16 cellular contexts compared by ENCODE assay signal in the genomic region with DNA sequence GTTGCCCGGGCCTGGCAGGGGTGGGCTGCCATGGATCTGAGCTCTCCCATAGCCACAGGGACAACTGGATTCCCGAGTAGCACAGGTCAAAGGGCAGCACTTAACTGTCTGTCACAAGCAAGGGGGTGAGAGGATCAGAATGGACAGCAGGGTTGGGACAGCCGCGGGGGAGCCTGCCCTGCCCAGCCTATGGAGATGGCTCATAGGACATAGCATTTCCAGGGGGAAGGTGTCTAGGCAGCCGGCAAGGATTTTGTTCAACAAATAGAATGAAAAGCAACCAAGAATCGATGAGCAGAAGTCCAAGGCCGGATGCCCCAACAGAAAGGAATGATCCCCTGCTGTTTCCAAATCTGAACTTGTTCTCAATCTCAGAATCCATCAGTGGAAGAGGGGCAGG.
A peak's percentile ranks its signal among the peaks of the same experiment; 100 is the strongest.
DNase-seq lines count a peak whose midpoint lies in the region; ATAC-seq and TF ChIP-seq lines count a peak whose summit lies in the region.
"Had no signal": no experiment of that assay in that cellular context is flagged by ENCODE, and none has a peak within 500 bp of the region (broad histone marks: within the 10 kb centered on the region; RNA-seq: fewer than 3 reads in every experiment).

No MANE protein-coding gene starts in this region.

- H3K27ac ChIP-seq in osteoblast (ENCODE audit: low read depth, low read length) = no peak overlapping the region
- H3K27ac ChIP-seq in spleen = no peak overlapping the region
- H3K27ac ChIP-seq in naive thymus-derived CD4-positive, alpha-beta T cell (ENCODE audit: low read depth, low read length) = no peak overlapping the region
- H3K27ac ChIP-seq: BLaER1 treated with 17β-estradiol and CSF1 and Interleukin-3, amounts not matched to agents 10 nM and 100 nM had no signal

- CTCF ChIA-PET in HEK293T (lab: Yijun Ruan, JAX) = no interaction called here
- CTCF ChIA-PET in naive thymus-derived CD4-positive, alpha-beta T cell (lab: Charles Lee) = no interaction called here

- H3K27me3 Mint-ChIP-seq in activated naive CD8-positive, alpha-beta T cell treated with anti-CD3 and anti-CD28 coated beads, Interleukin-2, amount 10 ng/mL, durations not matched to agents 7 days and 5 days = peaks cover 24% of the 10 kb centered on the region
- peaks cover 16% of the 10 kb centered on the region for H3K27me3 Mint-ChIP-seq in activated naive CD8-positive, alpha-beta T cell treated with anti-CD3 and anti-CD28 coated beads, Interleukin-2, amount 50 U/mL, for 24 hours
- H3K27me3 Mint-ChIP-seq in naive thymus-derived CD4-positive, alpha-beta T cell = peaks cover 0 to 32% (median 7%) of the 10 kb centered on the region in 5 donors
- H3K27me3 Mint-ChIP-seq: B cell had no signal

- no peak overlapping the region for H3K4me2 ChIP-seq in osteoblast (ENCODE audit: insufficient read depth, low read length)

- 70 to 83% (median 73%) methylated on average over 6 to 7 of the region's 7 CpGs for WGBS in spleen, 5 donors

- POLR2A ChIA-PET in activated naive CD8-positive, alpha-beta T cell treated with anti-CD3 and anti-CD28 coated beads, Interleukin-2, amount 10 ng/mL, durations not matched to agents 7 days and 5 days (lab: Charles Lee) = no interaction called here
- POLR2A ChIA-PET in HEK293T (lab: Yijun Ruan, JAX) = no interaction called here
- POLR2A ChIA-PET in naive thymus-derived CD4-positive, alpha-beta T cell (lab: Charles Lee) = no interaction called here

- TF ChIP-seq POLR2A in spleen (IDR thresholded peaks at IDR 0.05) = no peak

- H3K4me3 ChIP-seq in osteoblast (ENCODE audit: insufficient read depth, low read length) (no peak overlapping the region), spleen (no peak overlapping the region)
- no peak overlapping the region for H3K4me3 ChIP-seq in naive thymus-derived CD4-positive, alpha-beta T cell (ENCODE audit: low read length)
- H3K4me3 ChIP-seq: BLaER1 treated with 17β-estradiol and CSF1 and Interleukin-3, amounts not matched to agents 10 nM and 100 nM had no signal

- H3K4me1 ChIP-seq in osteoblast (ENCODE audit: insufficient read depth, low read length) (peaks cover 19% of the 10 kb centered on the region), spleen (peaks cover 16 to 33% (median 27%) of the 10 kb centered on the region in 6 donors)
- peaks cover 15 to 17% of the 10 kb centered on the region in 2 donors for H3K4me1 ChIP-seq in naive thymus-derived CD4-positive, alpha-beta T cell (ENCODE audit: control insufficient read depth in 2 of 2, insufficient read depth in 2 of 2, low read length in 2 of 2)

- peak; percentile 10 for DNase-seq in activated naive CD8-positive, alpha-beta T cell treated with anti-CD3 and anti-CD28 coated beads, Interleukin-2, amount 10 ng/mL, durations not matched to agents 7 days and 5 days
- no peak for DNase-seq in activated naive CD8-positive, alpha-beta T cell treated with anti-CD3 and anti-CD28 coated beads, Interleukin-2, amount 50 U/mL, for 24 hours
- peak; percentile 36 for DNase-seq in islet precursor cell
- DNase-seq in osteoblast (ENCODE audit: insufficient read length, low spot score, missing footprints) = peak; percentile 5
- DNase-seq in spleen = peak; percentile 47
- DNase-seq in HEK293T (ENCODE audit: extremely low spot score) = no peak
- DNase-seq in dedifferentiated amniotic fluid mesenchymal stem cell (ENCODE audit: extremely low spot score) = no peak
- DNase-seq in naive thymus-derived CD4-positive, alpha-beta T cell = no peak
- DNase-seq: Calu3; CD8-positive, alpha-beta T cell; DMS79 treated with DMSO at 0.1 percent for 48 hours; GF-D8; GOT3 had no signal

- H3K36me3 Mint-ChIP-seq in activated naive CD8-positive, alpha-beta T cell treated with anti-CD3 and anti-CD28 coated beads, Interleukin-2, amount 10 ng/mL, durations not matched to agents 7 days and 5 days = no peaks in the 10 kb centered on the region
- no peaks in the 10 kb centered on the region for H3K36me3 Mint-ChIP-seq in activated naive CD8-positive, alpha-beta T cell treated with anti-CD3 and anti-CD28 coated beads, Interleukin-2, amount 50 U/mL, for 24 hours (ENCODE audit: low read depth)
- no peaks in the 10 kb centered on the region for H3K36me3 Mint-ChIP-seq in naive thymus-derived CD4-positive, alpha-beta T cell
- H3K36me3 Mint-ChIP-seq: CD8-positive, alpha-beta T cell had no signal

- H3K9me3 ChIP-seq in osteoblast (ENCODE audit: low read depth, low read length) = no peaks in the 10 kb centered on the region
- H3K9me3 ChIP-seq in spleen = peaks cover 0 to 4% (median 0%) of the 10 kb centered on the region in 8 donors
- no peaks in the 10 kb centered on the region for H3K9me3 ChIP-seq in naive thymus-derived CD4-positive, alpha-beta T cell (ENCODE audit: control insufficient read depth in 2 of 3, low read length in 3 of 3)
- H3K9me3 ChIP-seq: BLaER1 treated with 17β-estradiol and CSF1 and Interleukin-3, amounts not matched to agents 10 nM and 100 nM had no signal

- intact Hi-C loops in spleen (cut with DNase I; ENCODE audit: low total_unique reads) = no loop called here
- intact Hi-C loops in naive thymus-derived CD4-positive, alpha-beta T cell (cut with micrococcal nuclease) = no loop called here

- no peaks in the 10 kb centered on the region for H4K20me1 ChIP-seq in osteoblast (ENCODE audit: insufficient read depth, low read length)
- H4K20me1 ChIP-seq: BLaER1 treated with 17β-estradiol and CSF1 and Interleukin-3, amounts not matched to agents 10 nM and 100 nM had no signal

- H3K36me3 ChIP-seq in osteoblast (ENCODE audit: insufficient read depth, low read length) (no peaks in the 10 kb centered on the region), spleen (no peaks in the 10 kb centered on the region)
- no peaks in the 10 kb centered on the region for H3K36me3 ChIP-seq in naive thymus-derived CD4-positive, alpha-beta T cell (ENCODE audit: control insufficient read depth in 2 of 3, insufficient read depth in 3 of 3, low read length in 3 of 3)
- H3K36me3 ChIP-seq: BLaER1 treated with 17β-estradiol and CSF1 and Interleukin-3, amounts not matched to agents 10 nM and 100 nM had no signal

- H3K4me3 Mint-ChIP-seq in activated naive CD8-positive, alpha-beta T cell treated with anti-CD3 and anti-CD28 coated beads, Interleukin-2, amount 10 ng/mL, durations not matched to agents 7 days and 5 days = no peak overlapping the region
- H3K4me3 Mint-ChIP-seq in activated naive CD8-positive, alpha-beta T cell treated with anti-CD3 and anti-CD28 coated beads, Interleukin-2, amount 50 U/mL, for 24 hours = no peak overlapping the region
- H3K4me3 Mint-ChIP-seq in naive thymus-derived CD4-positive, alpha-beta T cell = no peak overlapping the region
- H3K4me3 Mint-ChIP-seq: B cell; CD8-positive, alpha-beta T cell; H9 had no signal

- H3K4me1 Mint-ChIP-seq in activated naive CD8-positive, alpha-beta T cell treated with anti-CD3 and anti-CD28 coated beads, Interleukin-2, amount 10 ng/mL, durations not matched to agents 7 days and 5 days = peaks cover 15% of the 10 kb centered on the region
- H3K4me1 Mint-ChIP-seq in activated naive CD8-positive, alpha-beta T cell treated with anti-CD3 and anti-CD28 coated beads, Interleukin-2, amount 50 U/mL, for 24 hours = peaks cover 15% of the 10 kb centered on the region
- peaks cover 11 to 19% (median 17%) of the 10 kb centered on the region in 7 donors for H3K4me1 Mint-ChIP-seq in naive thymus-derived CD4-positive, alpha-beta T cell

- H3K9me3 Mint-ChIP-seq in activated naive CD8-positive, alpha-beta T cell treated with anti-CD3 and anti-CD28 coated beads, Interleukin-2, amount 10 ng/mL, durations not matched to agents 7 days and 5 days = no peaks in the 10 kb centered on the region
- no peaks in the 10 kb centered on the region for H3K9me3 Mint-ChIP-seq in activated naive CD8-positive, alpha-beta T cell treated with anti-CD3 and anti-CD28 coated beads, Interleukin-2, amount 50 U/mL, for 24 hours
- H3K9me3 Mint-ChIP-seq in naive thymus-derived CD4-positive, alpha-beta T cell = peaks cover 0 to 2% (median 0%) of the 10 kb centered on the region in 11 donors
- H3K9me3 Mint-ChIP-seq: CD8-positive, alpha-beta T cell; H9 had no signal

- no peak for ATAC-seq in activated naive CD8-positive, alpha-beta T cell treated with anti-CD3 and anti-CD28 coated beads, Interleukin-2, amount 10 ng/mL, durations not matched to agents 7 days and 5 days (ENCODE audit: low read depth)
- no peak for ATAC-seq in activated naive CD8-positive, alpha-beta T cell treated with anti-CD3 and anti-CD28 coated beads, Interleukin-2, amount 50 U/mL, for 24 hours
- no peak for ATAC-seq in naive thymus-derived CD4-positive, alpha-beta T cell
- ATAC-seq: CD8-positive, alpha-beta T cell had no signal

- H2AFZ ChIP-seq in osteoblast (ENCODE audit: low read length) = no peak overlapping the region

- TF ChIP-seq CTCF in osteoblast (IDR thresholded peaks at IDR 0.05; ENCODE audit: extremely low read depth, low read depth, low read length) (no peak), spleen (IDR thresholded peaks at IDR 0.05 in 8 of 11, conservative IDR thresholded peaks at IDR 0.05 in 3 of 11) (no peak)

- peaks cover 28% of the 10 kb centered on the region for H3K27me3 ChIP-seq in osteoblast (ENCODE audit: insufficient read depth, low read length)
- peaks cover 0 to 15% (median 0%) of the 10 kb centered on the region in 7 donors for H3K27me3 ChIP-seq in spleen (replicated peaks in 1 of 7)
- peaks cover 0 to 6% of the 10 kb centered on the region in 2 donors for H3K27me3 ChIP-seq in naive thymus-derived CD4-positive, alpha-beta T cell (ENCODE audit: control insufficient read depth in 2 of 2, insufficient read depth in 2 of 2, low read length in 2 of 2)
- H3K27me3 ChIP-seq: BLaER1 treated with 17β-estradiol and CSF1 and Interleukin-3, amounts not matched to agents 10 nM and 100 nM had no signal

- H3K79me2 ChIP-seq in osteoblast (ENCODE audit: insufficient read depth, low read length) = no peaks in the 10 kb centered on the region

- H3K27ac Mint-ChIP-seq in activated naive CD8-positive, alpha-beta T cell treated with anti-CD3 and anti-CD28 coated beads, Interleukin-2, amount 10 ng/mL, durations not matched to agents 7 days and 5 days = no peak overlapping the region
- H3K27ac Mint-ChIP-seq in activated naive CD8-positive, alpha-beta T cell treated with anti-CD3 and anti-CD28 coated beads, Interleukin-2, amount 50 U/mL, for 24 hours = no peak overlapping the region
- H3K27ac Mint-ChIP-seq in naive thymus-derived CD4-positive, alpha-beta T cell = no peak overlapping the region
- H3K27ac Mint-ChIP-seq: B cell; CD8-positive, alpha-beta T cell; H9 had no signal

TF ChIP-seq in HEK293T, 16 proteins besides CTCF, POLR2A, EP300 and RAD21 (continues in another document):
- TF ChIP-seq ARNT (IDR thresholded peaks at IDR 0.05) (no peak), ELF4 (IDR thresholded peaks at IDR 0.05) (no peak), PKNOX1 (IDR thresholded peaks at IDR 0.05) (no peak), SP1 (IDR thresholded peaks at IDR 0.05) (no peak)

Comparison
In these comparisons a context has a peak if more than half of its experiments do, and no peak if none do; other contexts are left out.
1. DNase-seq: peak in activated naive CD8-positive, alpha-beta T cell treated with anti-CD3 and anti-CD28 coated beads, Interleukin-2, amount 10 ng/mL, durations not matched to agents 7 days and 5 days (single experiment), islet precursor cell (single experiment), osteoblast (single experiment) and spleen (single experiment); none in activated naive CD8-positive, alpha-beta T cell treated with anti-CD3 and anti-CD28 coated beads, Interleukin-2, amount 50 U/mL, for 24 hours (single experiment), HEK293T (single experiment), dedifferentiated amniotic fluid mesenchymal stem cell (single experiment) and naive thymus-derived CD4-positive, alpha-beta T cell (0 of 9).